In genomic region chr13:109671919-109672318, GRCh38 we compare ENCODE assay signal across 14 cellular contexts.
A peak's percentile ranks its signal among the peaks of the same experiment; 100 is the strongest.
DNase-seq lines count a peak whose midpoint lies in the region; ATAC-seq and TF ChIP-seq lines count a peak whose summit lies in the region.
"Had no signal": no experiment of that assay in that cellular context is flagged by ENCODE, and none has a peak within 500 bp of the region (broad histone marks: within the 10 kb centered on the region; RNA-seq: fewer than 3 reads in every experiment).

No MANE protein-coding gene starts in this region.

- peaks cover 32% of the 10 kb centered on the region for H3K4me1 ChIP-seq in SJSA1 (replicated peaks)
- H3K4me1 ChIP-seq in neutrophil (ENCODE audit: control insufficient read depth in 1 of 2, insufficient read depth in 1 of 2, low read depth in 1 of 2, low read length in 1 of 2): peaks cover 42 to 48% of the 10 kb centered on the region in 2 experiments

- ATAC-seq in GM19467 (IDR thresholded peaks at IDR 0.05; ENCODE audit: unreplicated experiment): no peak
- ATAC-seq: A549 had no signal

- DNase-seq in NB4 (ENCODE audit: low read depth): peak; percentile 96
- DNase-seq in SJSA1 (ENCODE audit: low read depth in 1 of 2, low spot score in 2 of 2): peak in 1 of 2 experiments; percentile 58
- peak; percentile 26 for DNase-seq in fibroblast of peridontal ligament (ENCODE audit: extremely low read depth)
- DNase-seq in T-helper 1 cell: no peak
- no peak for DNase-seq in stimulated activated CD4-positive, alpha-beta T cell treated with anti-CD3 and anti-CD28 coated beads, Interleukin-4, amount 100 ng/mL, for 1 hour
- DNase-seq: BE2C; CD4-positive, alpha-beta memory T cell; DMS153; DMS79 treated with DMSO at 0.1 percent for 48 hours; GM23248 had no signal

- H3K36me3 ChIP-seq in SJSA1 (no peaks in the 10 kb centered on the region), neutrophil (no peaks in the 10 kb centered on the region)
- H3K36me3 ChIP-seq: BE2C had no signal

- H3K4me3 ChIP-seq in NB4 (ENCODE audit: low read depth, low read length) (no peak overlapping the region), SJSA1 (no peak overlapping the region), neutrophil (ENCODE audit: low read depth in 1 of 2, low read length in 1 of 2) (no peak overlapping the region)
- H3K4me3 ChIP-seq: A549, GM23248 had no signal

- H3K27ac ChIP-seq in SJSA1 (peak overlapping the region; percentile 3), neutrophil (peak overlapping the region; percentile 40)
- H3K27ac ChIP-seq: A549, C4-2B, GM23248 had no signal

- H3K27me3 ChIP-seq in SJSA1 (replicated peaks) (peaks cover 17% of the 10 kb centered on the region), neutrophil (no peaks in the 10 kb centered on the region)
- H3K27me3 ChIP-seq: BE2C had no signal

- TF ChIP-seq CTCF in NB4 (IDR thresholded peaks at IDR 0.05; ENCODE audit: low read depth, low read length) (no peak), neutrophil (IDR thresholded peaks at IDR 0.05) (no peak)

- H3K9me3 ChIP-seq in SJSA1 (replicated peaks) (peaks cover 3% of the 10 kb centered on the region; the same call in 1 of the 2 replicates), neutrophil (no peaks in the 10 kb centered on the region)
- H3K9me3 ChIP-seq: A549, BE2C had no signal

- no peak for TF ChIP-seq POLR2A in NB4 (IDR thresholded peaks at IDR 0.05; ENCODE audit: extremely low read depth, insufficient read length)

Comparison
In these comparisons a context has a peak if more than half of its experiments do, and no peak if none do; other contexts are left out.
1. DNase-seq: peak in NB4 (single experiment) and fibroblast of peridontal ligament (single experiment); none in T-helper 1 cell (0 of 5) and stimulated activated CD4-positive, alpha-beta T cell treated with anti-CD3 and anti-CD28 coated beads, Interleukin-4, amount 100 ng/mL, for 1 hour (single experiment).